ENCODE assay signal across 12 cellular contexts in the genomic region with DNA sequence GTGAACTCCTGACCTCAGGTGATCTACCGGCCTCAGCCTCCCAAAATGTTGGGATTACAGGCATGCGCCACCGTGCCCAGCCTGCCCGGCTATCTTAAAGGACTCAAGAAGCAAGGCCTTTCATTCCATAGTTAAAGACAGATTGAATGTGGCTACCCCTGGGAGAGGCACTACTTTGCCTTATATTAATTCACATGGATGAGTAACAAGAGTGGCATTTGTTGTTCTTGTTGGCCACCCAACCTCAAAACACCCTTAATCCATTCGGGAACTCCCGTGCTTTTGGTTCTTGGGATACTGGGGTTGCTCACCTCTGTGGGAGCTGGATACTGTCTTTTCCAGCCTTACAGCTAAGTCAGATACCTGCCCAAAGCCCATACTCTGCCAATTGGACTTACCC.
"Had no signal": no experiment of that assay in that cellular context is flagged by ENCODE, and none has a peak within 500 bp of the region (broad histone marks: within the 10 kb centered on the region; RNA-seq: fewer than 3 reads in every experiment).

No MANE protein-coding gene starts in this region.

- H3K4me1 ChIP-seq: colonic mucosa, stomach had no signal

- DNase-seq: activated CD4-positive, alpha-beta T cell treated with anti-CD3 and anti-CD28 coated beads for 48 hours; activated naive CD4-positive, alpha-beta T cell treated with Interleukin-2 at 50 U/mL for 16 hours; activated naive CD8-positive, alpha-beta T cell treated with anti-CD3 and anti-CD28 coated beads, Interleukin-2, amount 50 U/mL, for 24 hours; colonic mucosa; effector CD8-positive, alpha-beta T cell; stimulated activated CD4-positive, alpha-beta T cell treated with anti-CD3 and anti-CD28 coated beads, Interleukin-15, amount 100 ng/mL, for 24 hours; stimulated activated CD4-positive, alpha-beta T cell treated with anti-CD3 and anti-CD28 coated beads, Interleukin-4, amount 100 ng/mL, for 24 hours; stomach had no signal

- ATAC-seq: activated naive CD8-positive, alpha-beta T cell treated with anti-CD3 and anti-CD28 coated beads, Interleukin-2, amount 50 U/mL, for 24 hours had no signal

- H3K36me3 ChIP-seq: colonic mucosa, stomach, thoracic aorta had no signal

- H3K4me3 ChIP-seq: colonic mucosa, hepatocyte, stomach, thoracic aorta had no signal

- H3K9me3 ChIP-seq: colonic mucosa, stomach, thoracic aorta had no signal

- FAIRE-seq: astrocyte had no signal

- H3K27ac ChIP-seq: colonic mucosa, epithelial cell of prostate, hepatocyte, stomach, thoracic aorta had no signal

- H3K27me3 ChIP-seq: colonic mucosa, hepatocyte, stomach had no signal
